Comparison of ENCODE assay signal across 27 cellular contexts in genomic region chr1:64049900-64050540, GRCh38.
"Had no signal": no experiment of that assay in that cellular context is flagged by ENCODE, and none has a peak within 500 bp of the region (broad histone marks: within the 10 kb centered on the region; RNA-seq: fewer than 3 reads in every experiment).

No MANE protein-coding gene starts in this region.

- H3K27me3 Mint-ChIP-seq: activated CD4-positive, alpha-beta T cell treated with anti-CD3 and anti-CD28 coated beads for 36 hours; activated naive CD8-positive, alpha-beta T cell had no signal

- H3K27ac Mint-ChIP-seq: activated CD4-positive, alpha-beta memory T cell treated with anti-CD3 and anti-CD28 coated beads, Interleukin-2, amount 10 ng/mL, durations not matched to agents 7 days and 5 days; activated CD4-positive, alpha-beta T cell treated with anti-CD3 and anti-CD28 coated beads for 36 hours; activated naive CD4-positive, alpha-beta T cell treated with anti-CD3 and anti-CD28 coated beads for 36 hours; activated naive CD8-positive, alpha-beta T cell; activated T-helper 17 cell treated with anti-CD3 and anti-CD28 coated beads, Interleukin-2, amount 50 U/mL, for 72 hours had no signal

- H3K36me3 ChIP-seq: brain microvascular endothelial cell, Peyer's patch, SJCRH30, WERI-Rb-1 had no signal

- H3K4me3 ChIP-seq: Peyer's patch, SJCRH30 had no signal

- H3K9me2 ChIP-seq: SK-N-SH had no signal

- H3K27ac ChIP-seq: brain microvascular endothelial cell, Peyer's patch, RWPE1, SJCRH30, WERI-Rb-1 had no signal

- H3K9me3 Mint-ChIP-seq: activated CD4-positive, alpha-beta memory T cell treated with anti-CD3 and anti-CD28 coated beads, Interleukin-2, amount 10 ng/mL, durations not matched to agents 7 days and 5 days; activated naive CD4-positive, alpha-beta T cell treated with anti-CD3 and anti-CD28 coated beads for 36 hours; activated T-helper 17 cell treated with anti-CD3 and anti-CD28 coated beads, Interleukin-2, amount 50 U/mL, for 72 hours had no signal

- H3K36me3 Mint-ChIP-seq: activated naive CD8-positive, alpha-beta T cell had no signal

- H3K4me1 Mint-ChIP-seq: activated CD4-positive, alpha-beta memory T cell treated with anti-CD3 and anti-CD28 coated beads, Interleukin-2, amount 10 ng/mL, durations not matched to agents 7 days and 5 days; activated CD4-positive, alpha-beta T cell treated with anti-CD3 and anti-CD28 coated beads for 36 hours; activated T-helper 17 cell treated with anti-CD3 and anti-CD28 coated beads, Interleukin-2, amount 50 U/mL, for 72 hours had no signal

- H3K4me3 Mint-ChIP-seq: activated CD4-positive, alpha-beta memory T cell treated with anti-CD3 and anti-CD28 coated beads, Interleukin-2, amount 10 ng/mL, durations not matched to agents 7 days and 5 days; activated CD4-positive, alpha-beta T cell treated with anti-CD3 and anti-CD28 coated beads for 36 hours; activated naive CD4-positive, alpha-beta T cell treated with anti-CD3 and anti-CD28 coated beads for 36 hours; activated naive CD8-positive, alpha-beta T cell; activated T-helper 17 cell treated with anti-CD3 and anti-CD28 coated beads, Interleukin-2, amount 50 U/mL, for 72 hours had no signal

- H3K4me1 ChIP-seq: Peyer's patch had no signal

- H3K4me2 ChIP-seq: SK-N-SH had no signal

- H3K9ac ChIP-seq: SK-N-SH had no signal

- DNase-seq: activated CD4-positive, alpha-beta memory T cell treated with anti-CD3 and anti-CD28 coated beads, Interleukin-2, amount 10 ng/mL, durations not matched to agents 7 days and 5 days; activated CD4-positive, alpha-beta T cell treated with anti-CD3 and anti-CD28 coated beads for 36 hours; activated CD4-positive, alpha-beta T cell treated with anti-CD3 and anti-CD28 coated beads, Interleukin-2, amount 50 U/mL, for 1 hour; activated gamma-delta T cell; activated naive CD4-positive, alpha-beta T cell treated with anti-CD3 and anti-CD28 coated beads for 36 hours; activated T-cell treated with anti-CD3 and anti-CD28 coated beads for 4 hours; activated T-cell treated with anti-CD3 and anti-CD28 coated beads, Interleukin-2, amount 50 U/mL, for 48 hours; brain microvascular endothelial cell; cerebellar nuclear complex; NCI-H1048; NCI-H146; NCI-H187 treated with DMSO at 0.1 percent for 48 hours; NCI-H2081 treated with DMSO at 0.1 percent for 48 hours; NCI-H2171 treated with DMSO at 0.1 percent for 48 hours; NCI-H226; NCI-H526; NK-92 treated with Interleukin-12 subunit alpha and Interleukin-12 subunit beta, amount 100 ng/mL, for 24 hours; OCI-M1; Peyer's patch; Right ventricle myocardium superior; SJCRH30; SK-N-SH; T-helper 1 cell; WERI-Rb-1 had no signal

- ATAC-seq: activated CD4-positive, alpha-beta T cell treated with anti-CD3 and anti-CD28 coated beads for 36 hours; activated T-helper 17 cell treated with anti-CD3 and anti-CD28 coated beads, Interleukin-2, amount 50 U/mL, for 72 hours had no signal

- H3K9me3 ChIP-seq: Peyer's patch, SJCRH30, SK-N-SH had no signal

- H3K27me3 ChIP-seq: brain microvascular endothelial cell, Peyer's patch, SJCRH30 had no signal
